ENCODE assay signal across 12 cellular contexts in the genomic region with DNA sequence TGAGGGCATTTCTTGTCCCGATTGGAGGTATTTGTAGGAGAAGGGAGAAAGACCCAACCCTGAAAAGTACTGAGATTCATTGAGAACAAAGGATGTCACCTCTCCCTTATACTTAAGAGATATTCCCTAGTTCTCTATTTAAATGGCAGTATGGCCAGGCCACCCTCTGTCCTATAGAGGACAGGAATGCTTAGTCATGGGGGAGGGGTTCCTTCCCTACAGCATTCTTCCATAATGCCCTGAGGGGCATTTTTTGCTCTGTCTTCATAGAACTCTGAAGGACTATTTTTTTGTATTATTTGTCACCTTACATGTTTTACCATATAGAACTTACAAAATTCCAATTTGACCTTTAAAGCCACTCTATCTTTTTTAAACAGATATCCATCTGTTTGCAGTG.
"Had no signal": no experiment of that assay in that cellular context is flagged by ENCODE, and none has a peak within 500 bp of the region (broad histone marks: within the 10 kb centered on the region; RNA-seq: fewer than 3 reads in every experiment).

No MANE protein-coding gene starts in this region.

- H3K4me3 ChIP-seq: breast epithelium, heart right ventricle, psoas muscle, right lobe of liver, smooth muscle cell, upper lobe of left lung had no signal

- H3K4me1 ChIP-seq: breast epithelium, heart right ventricle, psoas muscle, right lobe of liver, upper lobe of left lung had no signal

- H3K27ac ChIP-seq: breast epithelium, epithelial cell of prostate, heart right ventricle, psoas muscle, right lobe of liver, upper lobe of left lung had no signal

- H3K36me3 ChIP-seq: breast epithelium, heart right ventricle, right lobe of liver, upper lobe of left lung had no signal

- H3K9me3 ChIP-seq: breast epithelium, heart right ventricle, psoas muscle, right lobe of liver, upper lobe of left lung had no signal

- ATAC-seq: heart right ventricle; psoas muscle; right lobe of liver; stimulated activated naive CD8-positive, alpha-beta T cell treated with anti-CD3 and anti-CD28 coated beads, Interleukin-15, amount 100 ng/mL, for 72 hours had no signal

- DNase-seq: activated CD4-positive, alpha-beta T cell treated with anti-CD3 and anti-CD28 coated beads, Interleukin-2, amount 50 U/mL, for 1 hour; activated naive CD4-positive, alpha-beta T cell treated with Interleukin-2 at 50 U/mL for 16 hours; effector memory CD4-positive, alpha-beta T cell; foreskin melanocyte; heart right ventricle; psoas muscle; right lobe of liver; stimulated activated naive CD8-positive, alpha-beta T cell treated with anti-CD3 and anti-CD28 coated beads, Interleukin-15, amount 100 ng/mL, for 72 hours; upper lobe of left lung had no signal

- H3K27me3 ChIP-seq: breast epithelium, right lobe of liver, upper lobe of left lung had no signal

- H3K4me2 ChIP-seq: smooth muscle cell had no signal
